ENCODE assay signal across 10 cellular contexts in genomic region chr2:18911416-18911815, GRCh38.
DNase-seq lines count a peak whose midpoint lies in the region; ATAC-seq and TF ChIP-seq lines count a peak whose summit lies in the region.
"Had no signal": no experiment of that assay in that cellular context is flagged by ENCODE, and none has a peak within 500 bp of the region (broad histone marks: within the 10 kb centered on the region; RNA-seq: fewer than 3 reads in every experiment).

No MANE protein-coding gene starts in this region.

- no peak overlapping the region for H2BK120ac ChIP-seq in neuronal stem cell (ENCODE audit: low read depth, low read length)

- H3K79me1 ChIP-seq in neuronal stem cell (ENCODE audit: low read depth, low read length), result no peaks in the 10 kb centered on the region

- in situ Hi-C loops in mammary epithelial cell (cut with MboI; ENCODE audit: low sequenced_read_pairs in 2 of 2), result no loop called here

- 73% methylated on average over 2 of the region's 7 CpGs for WGBS in mammary epithelial cell (ENCODE audit: low coverage, missing lambda C conversion rate)
- 100% methylated on average over 7 of the region's 7 CpGs; no CpG with 5 or more reads in 1 of the 2 donors for WGBS in neuronal stem cell (ENCODE audit: extremely low coverage in 2 of 2, insufficient read length in 2 of 2, insufficient replicate concordance in 1 of 2), 2 donors

- peak overlapping the region; percentile 29 for H3K23ac ChIP-seq in neuronal stem cell (ENCODE audit: low read depth, low read length, poor library complexity)

- TF ChIP-seq POLR2A in vagina (IDR thresholded peaks at IDR 0.05) (no peak), uterus (IDR thresholded peaks at IDR 0.05) (no peak)

- no peak for ATAC-seq in left lobe of liver

- H3K9ac ChIP-seq in mammary epithelial cell (ENCODE audit: insufficient read depth, low read length) (no peak overlapping the region), neuronal stem cell (ENCODE audit: low read depth, low read length, poor library complexity) (no peak overlapping the region)

- BruUV-seq in PC-9 (replicated peaks; lab: Mats Ljungman, UMichigan), result no TSS peak
- no TSS peak for BruUV-seq in mammary epithelial cell (replicated peaks; lab: Mats Ljungman, UMichigan)

- peak overlapping the region; percentile 27; the same call in 1 of the 2 replicates for H3K27ac ChIP-seq in PC-9
- H3K27ac ChIP-seq in mammary epithelial cell (ENCODE audit: insufficient read depth, low read depth, low read length), result peak overlapping the region; percentile 39
- H3K27ac ChIP-seq in neuronal stem cell (replicated peaks; ENCODE audit: low read length), result no peak overlapping the region
- peak overlapping the region; percentile 45 for H3K27ac ChIP-seq in vagina
- H3K27ac ChIP-seq in uterus, result no peak overlapping the region

- DNase-seq in PC-9 (no peak), mammary epithelial cell (no peak), neuronal stem cell (ENCODE audit: low spot score) (no peak), vagina (ENCODE audit: extremely low spot score in 2 of 2) (no peak), left lobe of liver (ENCODE audit: low spot score) (no peak), uterus (no peak), CD1c-positive myeloid dendritic cell (ENCODE audit: extremely low spot score) (no peak)
- DNase-seq: CD8-positive, alpha-beta memory T cell; NCI-H1436; NCI-H2029 treated with DMSO at 0.1 percent for 48 hours had no signal

- TF ChIP-seq CTCF in PC-9 (conservative IDR thresholded peaks at IDR 0.05) (no peak), mammary epithelial cell (conservative IDR thresholded peaks at IDR 0.05 in 1 of 2, IDR thresholded peaks at IDR 0.05 in 1 of 2; ENCODE audit: extremely low read depth in 1 of 2, insufficient read depth in 1 of 2, low read depth in 1 of 2, low read length in 2 of 2) (no peak), vagina (IDR thresholded peaks at IDR 0.05) (no peak), uterus (IDR thresholded peaks at IDR 0.05) (no peak)

- H4K8ac ChIP-seq in neuronal stem cell (ENCODE audit: low read depth, low read length), result no peak overlapping the region

- H3K79me2 ChIP-seq in PC-9 (ENCODE audit: low read depth) (no peaks in the 10 kb centered on the region), mammary epithelial cell (ENCODE audit: insufficient read depth, low read length) (no peaks in the 10 kb centered on the region)

- H3K9me2 ChIP-seq in PC-9 (ENCODE audit: insufficient read depth), result no peaks in the 10 kb centered on the region

- POLR2A ChIA-PET in PC-9 (lab: Charles Lee; ENCODE audit: unreplicated experiment), result no interaction called here

- 0 out of 2 replicates have a peak overlapping the region, but pooled peaks have one; percentile 28 for H3K4me2 ChIP-seq in PC-9
- H3K4me2 ChIP-seq in mammary epithelial cell (ENCODE audit: insufficient read depth, low read depth, low read length), result peak overlapping the region; percentile 59
- H3K4me2 ChIP-seq in neuronal stem cell (ENCODE audit: insufficient read depth, low read length, poor library complexity, severe bottlenecking), result no peak overlapping the region

- no peaks in the 10 kb centered on the region for H3K27me3 ChIP-seq in PC-9 (ENCODE audit: insufficient read depth, low read depth)
- no peaks in the 10 kb centered on the region for H3K27me3 ChIP-seq in mammary epithelial cell (ENCODE audit: insufficient read depth, low read length)
- H3K27me3 ChIP-seq in neuronal stem cell (ENCODE audit: control insufficient read depth in 3 of 3, insufficient read depth in 3 of 3, low read depth in 1 of 3, low read length in 3 of 3), result no peaks in the 10 kb centered on the region
- H3K27me3 ChIP-seq in vagina, result no peaks in the 10 kb centered on the region
- no peaks in the 10 kb centered on the region for H3K27me3 ChIP-seq in uterus

- H2AK5ac ChIP-seq in neuronal stem cell (ENCODE audit: low read depth, low read length), result no peak overlapping the region

- dilution Hi-C loops in mammary epithelial cell (cut with HindIII; ENCODE audit: low sequenced_read_pairs), result no loop called here

- H3K4ac ChIP-seq in neuronal stem cell (ENCODE audit: low read length), result no peak overlapping the region

- no peak overlapping the region for H2BK15ac ChIP-seq in neuronal stem cell (ENCODE audit: low read length)

- H3K36me3 ChIP-seq in PC-9 (ENCODE audit: low read depth) (no peaks in the 10 kb centered on the region), mammary epithelial cell (ENCODE audit: insufficient read depth, low read length) (no peaks in the 10 kb centered on the region), neuronal stem cell (replicated peaks in 1 of 2; ENCODE audit: control insufficient read depth in 2 of 2, insufficient read depth in 2 of 2, low read length in 2 of 2) (no peaks in the 10 kb centered on the region), vagina (no peaks in the 10 kb centered on the region), uterus (no peaks in the 10 kb centered on the region)

- no peak overlapping the region for H3K14ac ChIP-seq in neuronal stem cell (ENCODE audit: low read length)

- no peaks in the 10 kb centered on the region; the same call in 1 of the 2 replicates for H3F3A ChIP-seq in PC-9 (ENCODE audit: insufficient read depth, low read depth)

- no peak overlapping the region for H2BK5ac ChIP-seq in neuronal stem cell (ENCODE audit: low read length)

- H4K20me1 ChIP-seq in PC-9 (ENCODE audit: insufficient read depth) (no peaks in the 10 kb centered on the region), mammary epithelial cell (ENCODE audit: insufficient read depth, low read length) (no peaks in the 10 kb centered on the region)

- H3K9me3 ChIP-seq in PC-9 (ENCODE audit: insufficient read depth, low read depth) (no peaks in the 10 kb centered on the region; the same call in 1 of the 2 replicates), mammary epithelial cell (replicated peaks; ENCODE audit: insufficient read depth, low read length) (no peaks in the 10 kb centered on the region), neuronal stem cell (replicated peaks in 1 of 2; ENCODE audit: control insufficient read depth in 2 of 2, insufficient read depth in 1 of 2, low read depth in 1 of 2, low read length in 2 of 2) (no peaks in the 10 kb centered on the region), vagina (no peaks in the 10 kb centered on the region), uterus (no peaks in the 10 kb centered on the region)

- no peak overlapping the region for H2BK12ac ChIP-seq in neuronal stem cell (ENCODE audit: low read length)

- CTCF ChIA-PET in PC-9 (lab: Charles Lee), result no interaction called here
- CTCF ChIA-PET in mammary epithelial cell (lab: Charles Lee; ENCODE audit: low non-redundant PET), result no interaction called here

- intact Hi-C loops in PC-9 (cut with micrococcal nuclease; ENCODE audit: unreplicated experiment) (no loop called here), mammary epithelial cell (cut with micrococcal nuclease) (no loop called here), vagina (cut with DNase I) (no loop called here), uterus (cut with DNase I; ENCODE audit: low total_unique reads) (no loop called here)

- H2AFZ ChIP-seq in PC-9 (no peak overlapping the region), mammary epithelial cell (ENCODE audit: low read depth, low read length) (peak overlapping the region; percentile 72), neuronal stem cell (ENCODE audit: low read length) (no peak overlapping the region)

- peaks cover 13% of the 10 kb centered on the region for H3K4me1 ChIP-seq in PC-9 (replicated peaks; ENCODE audit: insufficient read depth)
- H3K4me1 ChIP-seq in mammary epithelial cell (ENCODE audit: insufficient read depth, low read length), result peaks cover 16% of the 10 kb centered on the region
- no peaks in the 10 kb centered on the region for H3K4me1 ChIP-seq in neuronal stem cell (ENCODE audit: control insufficient read depth in 2 of 2, insufficient read depth in 1 of 2, low read depth in 1 of 2, low read length in 2 of 2)
- H3K4me1 ChIP-seq in vagina, result no peaks in the 10 kb centered on the region
- H3K4me1 ChIP-seq in uterus, result no peaks in the 10 kb centered on the region

- H3K18ac ChIP-seq in neuronal stem cell (ENCODE audit: low read length), result no peak overlapping the region

- H3K4me3 ChIP-seq in PC-9, result no peak overlapping the region
- H3K4me3 ChIP-seq in mammary epithelial cell (replicated peaks in 1 of 3; ENCODE audit: insufficient read depth in 1 of 3, low read depth in 2 of 3, low read length in 3 of 3), result no peak overlapping the region
- H3K4me3 ChIP-seq in neuronal stem cell (ENCODE audit: low read length in 2 of 2), result no peak overlapping the region
- no peak overlapping the region for H3K4me3 ChIP-seq in vagina
- no peak overlapping the region for H3K4me3 ChIP-seq in uterus

- no peak overlapping the region for H4K91ac ChIP-seq in neuronal stem cell (ENCODE audit: low read depth, low read length, poor library complexity)

Comparison
In these comparisons a context has a peak if more than half of its experiments do, and no peak if none do; other contexts are left out.
1. H3K27ac ChIP-seq: peak in PC-9 (single experiment), mammary epithelial cell (single experiment) and vagina (single experiment); none in neuronal stem cell (single experiment) and uterus (0 of 2).